Comparison of ENCODE assay signal across 1 cellular context in the genomic region with DNA sequence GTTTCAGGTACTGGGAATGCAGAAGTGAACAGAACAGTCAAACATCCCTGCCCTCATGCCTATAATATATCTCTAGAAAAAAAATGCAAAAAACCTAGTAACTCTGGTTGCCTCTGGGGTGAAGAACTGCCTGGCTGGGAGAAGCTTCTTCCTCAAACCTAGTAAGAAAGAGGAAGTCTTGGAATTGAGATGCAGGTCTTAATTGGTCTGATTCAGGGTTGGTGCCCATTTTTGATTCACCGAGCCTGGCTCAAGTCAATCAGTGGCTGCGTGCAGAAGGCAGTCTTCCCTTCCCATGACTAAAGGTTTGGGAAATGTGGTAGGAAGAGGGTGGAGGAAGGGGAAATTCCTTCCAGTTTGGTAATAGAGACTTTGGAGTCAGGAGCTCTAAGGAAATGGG.
A peak's percentile ranks its signal among the peaks of the same experiment; 100 is the strongest.
TF ChIP-seq lines count a peak whose summit lies in the region.

No MANE protein-coding gene starts in this region.

TF ChIP-seq in K562, 482 proteins besides CTCF, POLR2A, EP300 and RAD21:
- TF ChIP-seq SPI1 (IDR thresholded peaks at IDR 0.05; ENCODE audit: borderline replicate concordance, low read depth, low read length) (peak; percentile 69; the same call in 1 of the 2 replicates), HNRNPH1 (optimal IDR thresholded peaks at IDR 0.05; ENCODE audit: low read depth, low read length) (no peak)
